In genomic region chr5:78974011-78974410, GRCh38 we compare ENCODE assay signal across 14 cellular contexts. TPM values are rescaled to one million over a fixed set of nuclear protein-coding genes. Genes with fewer than 3 reads are reported as not detected.
A peak's percentile ranks its signal among the peaks of the same experiment; 100 is the strongest.
DNase-seq lines count a peak whose midpoint lies in the region; ATAC-seq lines count a peak whose summit lies in the region.
"Had no signal": no experiment of that assay in that cellular context is flagged by ENCODE, and none has a peak within 500 bp of the region (broad histone marks: within the 10 kb centered on the region; RNA-seq: fewer than 3 reads in every experiment).

No MANE protein-coding gene starts in this region.

- no peak overlapping the region for H3K27ac ChIP-seq in SJCRH30
- H3K27ac ChIP-seq: body of pancreas, left lung had no signal

- no peaks in the 10 kb centered on the region for H3K9me3 Mint-ChIP-seq in activated CD4-positive, alpha-beta T cell treated with anti-CD3 and anti-CD28 coated beads, Interleukin-2, amount 10 ng/mL, durations not matched to agents 24 days and 14 days
- H3K9me3 Mint-ChIP-seq: stimulated activated naive CD8-positive, alpha-beta T cell treated with anti-CD3 and anti-CD28 coated beads, Interleukin-15, amount 100 ng/mL, for 72 hours; WTC11 had no signal

- H3K36me3 Mint-ChIP-seq in activated CD4-positive, alpha-beta T cell treated with anti-CD3 and anti-CD28 coated beads, Interleukin-2, amount 10 ng/mL, durations not matched to agents 24 days and 14 days (ENCODE audit: low read depth), result no peaks in the 10 kb centered on the region
- H3K36me3 Mint-ChIP-seq: WTC11 had no signal

- H3K4me3 Mint-ChIP-seq in activated CD4-positive, alpha-beta T cell treated with anti-CD3 and anti-CD28 coated beads, Interleukin-2, amount 10 ng/mL, durations not matched to agents 24 days and 14 days, result no peak overlapping the region
- H3K4me3 Mint-ChIP-seq: stimulated activated naive CD8-positive, alpha-beta T cell treated with anti-CD3 and anti-CD28 coated beads, Interleukin-15, amount 100 ng/mL, for 72 hours; WTC11 had no signal

- no peaks in the 10 kb centered on the region for H3K27me3 ChIP-seq in SJCRH30
- H3K27me3 ChIP-seq: body of pancreas, left lung had no signal

- H3K4me1 ChIP-seq in SJCRH30, result no peaks in the 10 kb centered on the region

- DNase-seq in C1 segment of cervical spinal cord (lab: John Stamatoyannopoulos, UW) (peak in 11 of 14 donors; percentile 26 to 95 (median 49)), SJCRH30 (peak; percentile 20 to 21), globus pallidus (ENCODE audit: low spot score) (peak; percentile 87), myocyte (ENCODE audit: low read depth) (peak; percentile 83), left lobe of liver (ENCODE audit: low spot score) (no peak), kidney glomerular epithelial cell (lab: John Stamatoyannopoulos, UW) (no peak)
- DNase-seq in activated CD4-positive, alpha-beta T cell treated with anti-CD3 and anti-CD28 coated beads, Interleukin-2, amount 10 ng/mL, durations not matched to agents 24 days and 14 days, result no peak
- DNase-seq: activated naive CD4-positive, alpha-beta T cell; body of pancreas; left lung; stimulated activated naive CD8-positive, alpha-beta T cell treated with anti-CD3 and anti-CD28 coated beads, Interleukin-15, amount 100 ng/mL, for 72 hours had no signal

- intact Hi-C loops in activated CD4-positive, alpha-beta T cell treated with anti-CD3 and anti-CD28 coated beads, Interleukin-2, amount 10 ng/mL, durations not matched to agents 24 days and 14 days (cut with micrococcal nuclease), result no loop called here

- peaks cover 1% of the 10 kb centered on the region for H3K27me3 Mint-ChIP-seq in activated CD4-positive, alpha-beta T cell treated with anti-CD3 and anti-CD28 coated beads, Interleukin-2, amount 10 ng/mL, durations not matched to agents 24 days and 14 days

- H3K9me3 ChIP-seq in SJCRH30 (replicated peaks), result no peaks in the 10 kb centered on the region
- H3K9me3 ChIP-seq: body of pancreas, left lung had no signal

- H3K36me3 ChIP-seq in SJCRH30, result no peaks in the 10 kb centered on the region
- H3K36me3 ChIP-seq: left lung had no signal

- peaks cover 5% of the 10 kb centered on the region for H3K4me1 Mint-ChIP-seq in activated CD4-positive, alpha-beta T cell treated with anti-CD3 and anti-CD28 coated beads, Interleukin-2, amount 10 ng/mL, durations not matched to agents 24 days and 14 days

- ATAC-seq in left lobe of liver, result no peak
- ATAC-seq in HG03135 (IDR thresholded peaks at IDR 0.05; ENCODE audit: unreplicated experiment), result no peak
- ATAC-seq: left lung; stimulated activated naive CD8-positive, alpha-beta T cell treated with anti-CD3 and anti-CD28 coated beads, Interleukin-15, amount 100 ng/mL, for 72 hours; WTC11 had no signal

- no peak overlapping the region for H3K4me3 ChIP-seq in SJCRH30
- H3K4me3 ChIP-seq: body of pancreas, left lung, skin epidermis had no signal

- no peak overlapping the region for H3K27ac Mint-ChIP-seq in activated CD4-positive, alpha-beta T cell treated with anti-CD3 and anti-CD28 coated beads, Interleukin-2, amount 10 ng/mL, durations not matched to agents 24 days and 14 days

RNA-seq across cellular contexts. Expression of gene ARSB, which starts 11.1 kb away (rescaled TPM):
- 15.2 and 16.4 TPM in 2 replicates for total RNA-seq in SJCRH30 (2014; rRNA removed; shearing (Covaris generic))
- total RNA-seq in myocyte (32.4 and 34.2 TPM in 2 replicates), left lobe of liver (10.3 TPM)
- 18.7 TPM for polyA plus RNA-seq in myocyte (2012)
- 11.5 and 12.4 TPM in 2 replicates for total RNA-seq in activated CD4-positive, alpha-beta T cell treated with anti-CD3 and anti-CD28 coated beads, Interleukin-2, amount 10 ng/mL, durations not matched to agents 24 days and 14 days

Comparison
In these comparisons a context has a peak if more than half of its experiments do, and no peak if none do; other contexts are left out.
1. DNase-seq: peak in C1 segment of cervical spinal cord (11 of 14), SJCRH30 (2 of 2), globus pallidus (single experiment) and myocyte (single experiment); none in left lobe of liver (single experiment), activated CD4-positive, alpha-beta T cell treated with anti-CD3 and anti-CD28 coated beads, Interleukin-2, amount 10 ng/mL, durations not matched to agents 24 days and 14 days (single experiment) and kidney glomerular epithelial cell (single experiment).